8 cellular contexts compared by ENCODE assay signal in the genomic region with DNA sequence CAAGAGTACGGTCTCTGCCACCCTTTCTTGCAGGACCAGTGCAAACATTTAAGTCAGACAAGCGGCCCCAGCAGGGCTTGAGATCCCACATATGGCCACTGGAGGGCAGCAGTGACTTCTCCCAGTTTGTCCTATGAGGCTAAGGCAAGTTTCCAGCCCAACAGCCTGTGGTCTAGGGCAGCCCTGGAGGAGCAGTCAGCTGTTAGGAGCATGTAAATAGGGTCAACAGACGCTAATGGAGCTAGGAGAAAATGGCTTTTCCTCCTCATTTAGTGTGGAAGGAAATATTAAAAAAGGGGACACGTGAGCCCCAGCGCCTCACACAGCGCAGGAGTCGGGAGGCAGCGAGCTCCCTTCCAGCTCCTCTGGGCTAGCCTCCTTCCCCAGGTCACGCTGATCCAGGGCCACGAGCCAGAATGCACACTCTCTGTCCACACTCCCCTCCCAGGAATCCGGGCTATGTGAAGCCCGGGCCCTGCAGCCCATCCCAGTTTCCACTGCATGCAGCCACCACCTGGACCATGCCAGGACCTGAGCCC.
DNase-seq lines count a peak whose midpoint lies in the region; ATAC-seq and TF ChIP-seq lines count a peak whose summit lies in the region.

No MANE protein-coding gene starts in this region.

- peak; percentile 75 for ATAC-seq in HG03045 (IDR thresholded peaks at IDR 0.05; ENCODE audit: unreplicated experiment)
- ATAC-seq in GM18909 (IDR thresholded peaks at IDR 0.05; ENCODE audit: poor library complexity, unreplicated experiment), result no peak

- peak; percentile 6 for TF ChIP-seq CTCF in GM12801 (IDR thresholded peaks at IDR 0.05; ENCODE audit: extremely low read depth, insufficient read length)

- DNase-seq in NCI-H2227 treated with DMSO at 0.1 percent for 48 hours (lab: John Stamatoyannopoulos, UW), result peak; percentile 77
- DNase-seq in activated CD4-positive, CD25-positive, alpha-beta regulatory T cell treated with anti-CD3 and anti-CD28 coated beads, Interleukin-2, amount 50 U/mL, for 16 hours (ENCODE audit: low read depth, low spot score), result peak; percentile 43
- DNase-seq in cerebellar cortex (ENCODE audit: low spot score), result peak; percentile 98
- peak; percentile 92 for DNase-seq in kidney glomerular epithelial cell (lab: John Stamatoyannopoulos, UW)
- DNase-seq in stimulated activated CD4-positive, alpha-beta T cell treated with anti-CD3 and anti-CD28 coated beads, Interleukin-1b, Interleukin-23, amount 100 ng/mL, for 1 hour (ENCODE audit: low read depth in 2 of 2), result peak; percentile 7 to 52

Comparison
In these comparisons a context has a peak if more than half of its experiments do, and no peak if none do; other contexts are left out.
1. DNase-seq: peak in every context shown above with its lines; median percentile 98 in cerebellar cortex; 92 in kidney glomerular epithelial cell; 77 in NCI-H2227 treated with DMSO at 0.1 percent for 48 hours; 43 in activated CD4-positive, CD25-positive, alpha-beta regulatory T cell treated with anti-CD3 and anti-CD28 coated beads, Interleukin-2, amount 50 U/mL, for 16 hours; 30 in stimulated activated CD4-positive, alpha-beta T cell treated with anti-CD3 and anti-CD28 coated beads, Interleukin-1b, Interleukin-23, amount 100 ng/mL, for 1 hour.